In genomic region chr17:56765449-56765848, GRCh38 we compare ENCODE assay signal across 34 cellular contexts.
"Had no signal": no experiment of that assay in that cellular context is flagged by ENCODE, and none has a peak within 500 bp of the region (broad histone marks: within the 10 kb centered on the region; RNA-seq: fewer than 3 reads in every experiment).

No MANE protein-coding gene starts in this region.

- H3K9ac ChIP-seq: KMS-11, SK-N-SH had no signal

- H3K27me3 Mint-ChIP-seq: activated CD4-positive, alpha-beta T cell treated with anti-CD3 and anti-CD28 coated beads, Interleukin-2, amount 10 ng/mL, durations not matched to agents 24 days and 14 days had no signal

- ATAC-seq: activated CD8-positive, alpha-beta T cell treated with anti-CD3 and anti-CD28 coated beads, Interleukin-2, amount 10 ng/mL, durations not matched to agents 7 days and 5 days; activated T-cell treated with anti-CD3 and anti-CD28 coated beads, Interleukin-2, amount 50 U/mL, for 4 hours; PC-3 had no signal

- H3K36me3 ChIP-seq: cardiac muscle cell, Peyer's patch, SJSA1 had no signal

- H3K27me3 ChIP-seq: cardiac muscle cell, Peyer's patch, SJSA1 had no signal

- H3K4me1 ChIP-seq: Peyer's patch had no signal

- H3K4me3 ChIP-seq: cardiac muscle cell, Peyer's patch, SJSA1 had no signal

- H3K27ac Mint-ChIP-seq: activated CD8-positive, alpha-beta T cell treated with anti-CD3 and anti-CD28 coated beads, Interleukin-2, amount 10 ng/mL, durations not matched to agents 7 days and 5 days; activated naive CD4-positive, alpha-beta T cell treated with anti-CD3 and anti-CD28 coated beads for 36 hours; activated naive CD8-positive, alpha-beta T cell treated with anti-CD3 and anti-CD28 coated beads for 36 hours; activated T-helper 1 cell treated with anti-CD3 and anti-CD28 coated beads, Interleukin-12 subunit alpha, Interleukin-12 subunit beta, Interleukin-2, Interleukin-4 antibody, amounts not matched to agents 30 ng/mL and 10 ng/mL and 1 ng/mL, durations not matched to agents 14 hours and 24 hours and 36 hours; T-helper 1 cell treated with Interleukin-12 subunit alpha and Interleukin-12 subunit beta and Interleukin-4 antibody, amounts not matched to agents 30 μg/mL and 1 μg/mL, for 36 hours; T-helper 2 cell treated with Interferon-gamma antibody and Interleukin-4, amounts not matched to agents 5 μg/mL and 100 μg/mL, for 36 hours had no signal

- H3K4me3 Mint-ChIP-seq: activated CD4-positive, alpha-beta T cell treated with anti-CD3 and anti-CD28 coated beads, Interleukin-2, amount 10 ng/mL, durations not matched to agents 24 days and 14 days; activated CD8-positive, alpha-beta T cell treated with anti-CD3 and anti-CD28 coated beads, Interleukin-2, amount 10 ng/mL, durations not matched to agents 7 days and 5 days; activated naive CD4-positive, alpha-beta T cell treated with anti-CD3 and anti-CD28 coated beads for 36 hours; activated naive CD8-positive, alpha-beta T cell treated with anti-CD3 and anti-CD28 coated beads for 36 hours; activated T-cell treated with anti-CD3 and anti-CD28 coated beads, Interleukin-2, amount 50 U/mL, for 4 hours; activated T-helper 1 cell treated with anti-CD3 and anti-CD28 coated beads, Interleukin-12 subunit alpha, Interleukin-12 subunit beta, Interleukin-2, Interleukin-4 antibody, amounts not matched to agents 30 ng/mL and 10 ng/mL and 1 ng/mL, durations not matched to agents 14 hours and 24 hours and 36 hours; central memory CD8-positive, alpha-beta T cell; T-helper 1 cell treated with Interleukin-12 subunit alpha and Interleukin-12 subunit beta and Interleukin-4 antibody, amounts not matched to agents 30 μg/mL and 1 μg/mL, for 36 hours; T-helper 2 cell treated with Interferon-gamma antibody and Interleukin-4, amounts not matched to agents 5 μg/mL and 100 μg/mL, for 36 hours had no signal

- H3K36me3 Mint-ChIP-seq: activated naive CD8-positive, alpha-beta T cell treated with anti-CD3 and anti-CD28 coated beads for 36 hours had no signal

- H3K9me3 Mint-ChIP-seq: activated naive CD4-positive, alpha-beta T cell treated with anti-CD3 and anti-CD28 coated beads for 36 hours; activated naive CD8-positive, alpha-beta T cell treated with anti-CD3 and anti-CD28 coated beads for 36 hours; activated T-cell treated with anti-CD3 and anti-CD28 coated beads, Interleukin-2, amount 50 U/mL, for 4 hours; activated T-helper 1 cell treated with anti-CD3 and anti-CD28 coated beads, Interleukin-12 subunit alpha, Interleukin-12 subunit beta, Interleukin-2, Interleukin-4 antibody, amounts not matched to agents 30 ng/mL and 10 ng/mL and 1 ng/mL, durations not matched to agents 14 hours and 24 hours and 36 hours; central memory CD8-positive, alpha-beta T cell; T-helper 1 cell treated with Interleukin-12 subunit alpha and Interleukin-12 subunit beta and Interleukin-4 antibody, amounts not matched to agents 30 μg/mL and 1 μg/mL, for 36 hours had no signal

- H3K4me2 ChIP-seq: KMS-11, SK-N-SH had no signal

- H3K27ac ChIP-seq: cardiac muscle cell, KMS-11, Peyer's patch, SJSA1 had no signal

- H3K9me3 ChIP-seq: Peyer's patch, SJSA1, SK-N-SH had no signal

- DNase-seq: activated CD4-positive, alpha-beta T cell treated with anti-CD3 and anti-CD28 coated beads, Interleukin-2, amount 10 ng/mL, durations not matched to agents 24 days and 14 days; activated CD4-positive, alpha-beta T cell treated with anti-CD3 and anti-CD28 coated beads, Interleukin-2, amount 50 U/mL, for 4 hours; activated CD8-positive, alpha-beta memory T cell treated with anti-CD3 and anti-CD28 coated beads, Interleukin-2, amount 50 U/mL, for 4 hours; activated CD8-positive, alpha-beta T cell treated with anti-CD3 and anti-CD28 coated beads, Interleukin-2, amount 10 ng/mL, durations not matched to agents 7 days and 5 days; activated gamma-delta T cell treated with Interleukin-2 at 50 U/mL for 16 hours; activated naive CD4-positive, alpha-beta T cell treated with anti-CD3 and anti-CD28 coated beads for 36 hours; activated naive CD8-positive, alpha-beta T cell treated with anti-CD3 and anti-CD28 coated beads for 36 hours; activated T-cell treated with anti-CD3 and anti-CD28 coated beads for 4 hours; activated T-cell treated with anti-CD3 and anti-CD28 coated beads, Interleukin-2, amount 50 U/mL, for 4 hours; amniotic stem cell; aorta; NCI-H1048; NCI-H1105 treated with DMSO at 0.1 percent for 48 hours; NCI-H1436; NCI-H1694; NCI-H1930; NCI-H2081 treated with DMSO at 0.1 percent for 48 hours; NCI-H226; NCI-H446 treated with DMSO at 0.1 percent for 48 hours; NCI-H524; NCI-H69; NCI-H82; PC-3; Peyer's patch; RPMI8226; SHP77 treated with DMSO at 0.1 percent for 48 hours; SK-N-SH had no signal

- H3K4me1 Mint-ChIP-seq: central memory CD8-positive, alpha-beta T cell had no signal
